In the genomic region with DNA sequence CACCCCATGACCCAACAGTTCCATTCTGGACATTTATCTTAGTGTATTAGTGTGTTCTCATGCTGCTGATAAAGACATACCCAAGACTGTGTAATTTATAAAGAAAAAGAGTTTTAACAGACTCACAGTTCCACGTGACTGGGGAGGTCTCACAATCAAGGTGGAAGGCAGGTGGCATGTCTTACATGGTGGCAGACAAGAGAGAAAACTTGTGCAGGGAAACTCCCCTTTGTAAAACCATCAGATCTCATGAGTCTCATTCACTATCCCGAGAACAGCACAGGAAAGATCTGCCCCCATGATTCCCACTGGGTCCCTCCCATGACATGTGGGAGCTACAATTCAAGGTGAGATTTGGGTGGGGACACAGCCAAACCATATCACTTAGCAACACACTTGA, we compare ENCODE assay signal across 1 cellular context.
TF ChIP-seq lines count a peak whose summit lies in the region.

No MANE protein-coding gene starts in this region.

TF ChIP-seq in HEK293, 187 proteins besides CTCF, POLR2A, EP300 and RAD21 (continued from another document):
- TF ChIP-seq, protein P1, sequence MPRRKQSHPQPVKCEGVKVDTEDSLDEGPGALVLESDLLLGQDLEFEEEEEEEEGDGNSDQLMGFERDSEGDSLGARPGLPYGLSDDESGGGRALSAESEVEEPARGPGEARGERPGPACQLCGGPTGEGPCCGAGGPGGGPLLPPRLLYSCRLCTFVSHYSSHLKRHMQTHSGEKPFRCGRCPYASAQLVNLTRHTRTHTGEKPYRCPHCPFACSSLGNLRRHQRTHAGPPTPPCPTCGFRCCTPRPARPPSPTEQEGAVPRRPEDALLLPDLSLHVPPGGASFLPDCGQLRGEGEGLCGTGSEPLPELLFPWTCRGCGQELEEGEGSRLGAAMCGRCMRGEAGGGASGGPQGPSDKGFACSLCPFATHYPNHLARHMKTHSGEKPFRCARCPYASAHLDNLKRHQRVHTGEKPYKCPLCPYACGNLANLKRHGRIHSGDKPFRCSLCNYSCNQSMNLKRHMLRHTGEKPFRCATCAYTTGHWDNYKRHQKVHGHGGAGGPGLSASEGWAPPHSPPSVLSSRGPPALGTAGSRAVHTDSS (tag by site-specific recombination; IDR thresholded peaks at IDR 0.05) = no peak
- TF ChIP-seq TRIM28 (IDR thresholded peaks at IDR 0.05; ENCODE audit: borderline replicate concordance, low read length) (peak; percentile 52; the same call in 1 of the 2 replicates), SETDB1 (IDR thresholded peaks at IDR 0.05; ENCODE audit: insufficient read length, low read length) (peak; percentile 51)
